2 cellular contexts compared by ENCODE assay signal in the genomic region with DNA sequence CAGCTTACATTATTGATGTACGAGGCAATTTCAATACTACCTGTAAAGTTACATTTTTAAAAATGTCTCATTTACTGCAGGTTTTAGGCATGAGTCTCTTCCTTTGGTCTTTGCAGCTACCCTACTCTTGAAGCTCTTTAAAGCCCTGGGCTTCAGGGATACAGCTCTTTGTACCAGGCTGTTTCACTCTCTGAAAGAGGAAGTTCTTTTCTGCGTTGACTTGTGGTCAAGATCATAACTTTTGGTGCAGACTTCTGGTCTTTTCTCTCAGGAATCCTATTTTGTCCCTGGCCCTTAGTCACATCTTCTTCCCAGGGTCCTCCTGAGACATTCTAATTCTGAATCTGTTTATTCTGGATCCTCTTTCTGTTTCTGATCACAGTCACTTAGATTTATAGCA.
TF ChIP-seq lines count a peak whose summit lies in the region.

No MANE protein-coding gene starts in this region.

TF ChIP-seq in GM12878, 131 proteins besides CTCF, POLR2A, EP300 and RAD21:
- TF ChIP-seq, protein P1, sequence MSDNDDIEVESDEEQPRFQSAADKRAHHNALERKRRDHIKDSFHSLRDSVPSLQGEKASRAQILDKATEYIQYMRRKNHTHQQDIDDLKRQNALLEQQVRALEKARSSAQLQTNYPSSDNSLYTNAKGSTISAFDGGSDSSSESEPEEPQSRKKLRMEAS (IDR thresholded peaks at IDR 0.05; ENCODE audit: low read depth, low read length): no peak
- peak; percentile 38; the same call in 1 of the 2 replicates for TF ChIP-seq SPI1 (IDR thresholded peaks at IDR 0.05; ENCODE audit: borderline replicate concordance, insufficient read depth, low read depth, low read length)

TF ChIP-seq in SK-N-SH treated with all-trans-retinoic acid at 6 μM for 48 hours, 23 proteins besides CTCF, POLR2A, EP300 and RAD21:
- no peak for TF ChIP-seq BACH2 (CRISPR knock-in tag; IDR thresholded peaks at IDR 0.05; ENCODE audit: borderline replicate concordance)
- no peak for TF ChIP-seq ZNF70 (CRISPR knock-in tag; IDR thresholded peaks at IDR 0.05)
- no peak for TF ChIP-seq ARNTL (CRISPR knock-in tag; IDR thresholded peaks at IDR 0.05; ENCODE audit: borderline replicate concordance, low read depth)
- no peak for TF ChIP-seq ZFP30 (CRISPR knock-in tag; IDR thresholded peaks at IDR 0.05)
- TF ChIP-seq, protein P2, sequence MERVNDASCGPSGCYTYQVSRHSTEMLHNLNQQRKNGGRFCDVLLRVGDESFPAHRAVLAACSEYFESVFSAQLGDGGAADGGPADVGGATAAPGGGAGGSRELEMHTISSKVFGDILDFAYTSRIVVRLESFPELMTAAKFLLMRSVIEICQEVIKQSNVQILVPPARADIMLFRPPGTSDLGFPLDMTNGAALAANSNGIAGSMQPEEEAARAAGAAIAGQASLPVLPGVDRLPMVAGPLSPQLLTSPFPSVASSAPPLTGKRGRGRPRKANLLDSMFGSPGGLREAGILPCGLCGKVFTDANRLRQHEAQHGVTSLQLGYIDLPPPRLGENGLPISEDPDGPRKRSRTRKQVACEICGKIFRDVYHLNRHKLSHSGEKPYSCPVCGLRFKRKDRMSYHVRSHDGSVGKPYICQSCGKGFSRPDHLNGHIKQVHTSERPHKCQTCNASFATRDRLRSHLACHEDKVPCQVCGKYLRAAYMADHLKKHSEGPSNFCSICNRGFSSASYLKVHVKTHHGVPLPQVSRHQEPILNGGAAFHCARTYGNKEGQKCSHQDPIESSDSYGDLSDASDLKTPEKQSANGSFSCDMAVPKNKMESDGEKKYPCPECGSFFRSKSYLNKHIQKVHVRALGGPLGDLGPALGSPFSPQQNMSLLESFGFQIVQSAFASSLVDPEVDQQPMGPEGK (CRISPR knock-in tag; IDR thresholded peaks at IDR 0.05; ENCODE audit: borderline replicate concordance): no peak
- TF ChIP-seq TOX (CRISPR knock-in tag; IDR thresholded peaks at IDR 0.05; ENCODE audit: borderline replicate concordance): no peak
- TF ChIP-seq GLIS3 (CRISPR knock-in tag; IDR thresholded peaks at IDR 0.05): no peak
- no peak for TF ChIP-seq ZC3H10 (CRISPR knock-in tag; IDR thresholded peaks at IDR 0.05)
- no peak for TF ChIP-seq ISL1 (CRISPR knock-in tag; IDR thresholded peaks at IDR 0.05)
- no peak for TF ChIP-seq ZNF565 (CRISPR knock-in tag; conservative IDR thresholded peaks at IDR 0.05; ENCODE audit: low read depth)
- no peak for TF ChIP-seq ZNF8 (CRISPR knock-in tag; IDR thresholded peaks at IDR 0.05)
- TF ChIP-seq, protein P3, sequence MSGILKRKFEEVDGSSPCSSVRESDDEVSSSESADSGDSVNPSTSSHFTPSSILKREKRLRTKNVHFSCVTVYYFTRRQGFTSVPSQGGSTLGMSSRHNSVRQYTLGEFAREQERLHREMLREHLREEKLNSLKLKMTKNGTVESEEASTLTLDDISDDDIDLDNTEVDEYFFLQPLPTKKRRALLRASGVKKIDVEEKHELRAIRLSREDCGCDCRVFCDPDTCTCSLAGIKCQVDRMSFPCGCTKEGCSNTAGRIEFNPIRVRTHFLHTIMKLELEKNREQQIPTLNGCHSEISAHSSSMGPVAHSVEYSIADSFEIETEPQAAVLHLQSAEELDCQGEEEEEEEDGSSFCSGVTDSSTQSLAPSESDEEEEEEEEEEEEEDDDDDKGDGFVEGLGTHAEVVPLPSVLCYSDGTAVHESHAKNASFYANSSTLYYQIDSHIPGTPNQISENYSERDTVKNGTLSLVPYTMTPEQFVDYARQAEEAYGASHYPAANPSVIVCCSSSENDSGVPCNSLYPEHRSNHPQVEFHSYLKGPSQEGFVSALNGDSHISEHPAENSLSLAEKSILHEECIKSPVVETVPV (CRISPR knock-in tag; IDR thresholded peaks at IDR 0.05): no peak
- TF ChIP-seq ESRRG (CRISPR knock-in tag; IDR thresholded peaks at IDR 0.05): no peak
- no peak for TF ChIP-seq PPARA (CRISPR knock-in tag; IDR thresholded peaks at IDR 0.05; ENCODE audit: borderline replicate concordance)
- TF ChIP-seq TCF4 (CRISPR knock-in tag; IDR thresholded peaks at IDR 0.05; ENCODE audit: borderline replicate concordance): no peak
